ENCODE assay signal across 12 cellular contexts in genomic region chr17:82780981-82781893, GRCh38. TPM values are rescaled to one million over a fixed set of nuclear protein-coding genes. Genes with fewer than 3 reads are reported as not detected.
DNase-seq lines count a peak whose midpoint lies in the region; ATAC-seq, FAIRE-seq and TF ChIP-seq lines count a peak whose summit lies in the region.
"Had no signal": no experiment of that assay in that cellular context is flagged by ENCODE, and none has a peak within 500 bp of the region (broad histone marks: within the 10 kb centered on the region; RNA-seq: fewer than 3 reads in every experiment).

No MANE protein-coding gene starts in this region.

- 79 to 80% methylated on average over 19 to 25 of the region's 27 CpGs for WGBS in thyroid gland, 2 donors

- no peak for TF ChIP-seq POLR2A in thyroid gland (IDR thresholded peaks at IDR 0.05)

- H3K9me3 ChIP-seq in right atrium auricular region (no peaks in the 10 kb centered on the region), left lung (no peaks in the 10 kb centered on the region), thyroid gland (no peaks in the 10 kb centered on the region)
- H3K9me3 ChIP-seq: gastrocnemius medialis had no signal

- ATAC-seq in Right ventricle myocardium superior (ENCODE audit: poor library complexity) (peak; percentile 18), left lung (peak; percentile 6), HG03045 (IDR thresholded peaks at IDR 0.05; ENCODE audit: unreplicated experiment) (no peak), HG03159 (IDR thresholded peaks at IDR 0.05; ENCODE audit: unreplicated experiment) (no peak)

- H3K27ac ChIP-seq in right atrium auricular region = no peak overlapping the region
- peak overlapping the region; percentile 79 for H3K27ac ChIP-seq in VCaP
- no peak overlapping the region for H3K27ac ChIP-seq in left lung
- H3K27ac ChIP-seq in thyroid gland = peak overlapping the region in 1 of 3 donors; percentile 43
- H3K27ac ChIP-seq: epithelial cell of prostate had no signal

- DNase-seq in Right ventricle myocardium superior (no peak), right atrium auricular region (ENCODE audit: low spot score) (no peak), left lung (peak in 1 of 2 donors; percentile 47), urothelium cell line (ENCODE audit: low spot score) (no peak), thyroid gland (no peak)

- H3K36me3 ChIP-seq in right atrium auricular region (peaks cover 14% of the 10 kb centered on the region), left lung (peaks cover 0 to 27% of the 10 kb centered on the region in 2 donors), thyroid gland (peaks cover 0 to 3% of the 10 kb centered on the region in 2 donors)

- TF ChIP-seq CTCF in right atrium auricular region (IDR thresholded peaks at IDR 0.05) (no peak), VCaP (conservative IDR thresholded peaks at IDR 0.05) (no peak), left lung (IDR thresholded peaks at IDR 0.05) (no peak), thyroid gland (IDR thresholded peaks at IDR 0.05) (no peak)

- intact Hi-C loops in Right ventricle myocardium superior (cut with DNase I) = loop anchor here (5.0 kb wide), 1 partner anchor 131 kb away; no protein-coding TSS in a partner anchor
- intact Hi-C loops in left lung (cut with DNase I) = loop anchor here in 1 of 2 donors (5.0 kb wide), 2 partner anchors 131 to 181 kb away; no protein-coding TSS in a partner anchor
- intact Hi-C loops in thyroid gland (cut with DNase I) = loop anchor here (5.0 kb wide), 1 partner anchor 136 kb away; no protein-coding TSS in a partner anchor

- FAIRE-seq in urothelium cell line (lab: Jason Lieb, UNC) = peak; percentile 27

- no peak overlapping the region for H3K4me3 ChIP-seq in right atrium auricular region
- no peak overlapping the region for H3K4me3 ChIP-seq in left lung
- H3K4me3 ChIP-seq in thyroid gland (replicated peaks in 1 of 3) = no peak overlapping the region

- H3K27me3 ChIP-seq in right atrium auricular region (no peaks in the 10 kb centered on the region), left lung (no peaks in the 10 kb centered on the region), thyroid gland (no peaks in the 10 kb centered on the region)
- H3K27me3 ChIP-seq: gastrocnemius medialis had no signal

- H3K4me1 ChIP-seq in right atrium auricular region (no peaks in the 10 kb centered on the region), left lung (peaks cover 0 to 10% of the 10 kb centered on the region in 2 donors), thyroid gland (peaks cover 5 to 8% of the 10 kb centered on the region in 2 donors)

RNA-seq across cellular contexts. Expression of gene TBCD, which starts 29.4 kb away (rescaled TPM):
- total RNA-seq in Right ventricle myocardium superior (45.1 TPM), right atrium auricular region (10 to 100 TPM; 19.4 to 29.6 TPM), left lung (10 to 100 TPM; 87.2 to 89.6 TPM), thyroid gland (10 to 100 TPM; 72.6 to 85.9 (median 79.6) TPM)

RNA-seq across cellular contexts. Expression of gene FN3K, which starts 45.8 kb away (rescaled TPM):
- total RNA-seq in Right ventricle myocardium superior = 80.2 TPM
- 10 to 100 TPM in 1 of 2 donors, 1 to 10 TPM in 1; 5.1 to 28.3 TPM for total RNA-seq in right atrium auricular region
- total RNA-seq in left lung = 10 to 100 TPM; 17.7 to 28.1 TPM
- total RNA-seq in thyroid gland = 10 to 100 TPM in 3 of 4 donors, 1 to 10 TPM in 1; 7.2 to 13.3 (median 12.0) TPM

RNA-seq across cellular contexts. Expression of gene ZNF750, which starts 58.6 kb away (rescaled TPM):
- total RNA-seq in Right ventricle myocardium superior (0.13 TPM), right atrium auricular region (not detected), left lung (1 to 10 TPM; 1.6 to 3.4 TPM), thyroid gland (1 to 10 TPM; 3.0 to 6.0 (median 4.5) TPM)
- total RNA-seq: activated CD8-positive, alpha-beta memory T cell treated with anti-CD3 and anti-CD28 coated beads for 36 hours; neural crest cell had no signal

Comparison
In these comparisons a context has a peak if more than half of its experiments do, and no peak if none do; other contexts are left out.
1. ATAC-seq: peak in Right ventricle myocardium superior (single experiment) and left lung (single experiment); none in HG03045 (single experiment) and HG03159 (single experiment).